20 cellular contexts compared by ENCODE assay signal in genomic region chr11:121648306-121648705, GRCh38.
"Had no signal": no experiment of that assay in that cellular context is flagged by ENCODE, and none has a peak within 500 bp of the region (broad histone marks: within the 10 kb centered on the region; RNA-seq: fewer than 3 reads in every experiment).

No MANE protein-coding gene starts in this region.

- H3K27me3 ChIP-seq: body of pancreas, gastroesophageal sphincter, hepatocyte, sigmoid colon, spleen, stomach had no signal

- H3K27me3 Mint-ChIP-seq: activated CD4-positive, alpha-beta T cell treated with anti-CD3 and anti-CD28 coated beads, Interleukin-2, amount 10 ng/mL, durations not matched to agents 24 days and 14 days; central memory CD8-positive, alpha-beta T cell; effector memory CD8-positive, alpha-beta T cell had no signal

- H3K36me3 ChIP-seq: gastroesophageal sphincter, left ventricle myocardium inferior, sigmoid colon, spleen, stomach, thoracic aorta had no signal

- H3K4me2 ChIP-seq: hepatocyte had no signal

- H3K4me3 Mint-ChIP-seq: activated CD4-positive, alpha-beta T cell treated with anti-CD3 and anti-CD28 coated beads, Interleukin-2, amount 10 ng/mL, durations not matched to agents 24 days and 14 days; activated T-cell treated with anti-CD3 and anti-CD28 coated beads, Interleukin-2, amount 50 U/mL, for 72 hours; central memory CD8-positive, alpha-beta T cell; effector memory CD8-positive, alpha-beta T cell; memory B cell; nephron progenitor cell; T-helper 2 cell treated with Interferon-gamma antibody and Interleukin-4, amounts not matched to agents 5 μg/mL and 100 μg/mL, for 36 hours had no signal

- H3K4me3 ChIP-seq: body of pancreas, gastroesophageal sphincter, hepatocyte, left ventricle myocardium inferior, sigmoid colon, spleen, stomach, thoracic aorta had no signal

- H2AFZ ChIP-seq: hepatocyte had no signal

- H3K27ac Mint-ChIP-seq: activated CD4-positive, alpha-beta T cell treated with anti-CD3 and anti-CD28 coated beads, Interleukin-2, amount 10 ng/mL, durations not matched to agents 24 days and 14 days; activated T-cell treated with anti-CD3 and anti-CD28 coated beads, Interleukin-2, amount 50 U/mL, for 72 hours; memory B cell; nephron progenitor cell; T-helper 2 cell treated with Interferon-gamma antibody and Interleukin-4, amounts not matched to agents 5 μg/mL and 100 μg/mL, for 36 hours had no signal

- H3K9me3 Mint-ChIP-seq: activated CD4-positive, alpha-beta T cell treated with anti-CD3 and anti-CD28 coated beads, Interleukin-2, amount 10 ng/mL, durations not matched to agents 24 days and 14 days; activated naive CD4-positive, alpha-beta T cell treated with anti-CD3 and anti-CD28 coated beads, Interleukin-2, amount 50 U/mL, for 72 hours; activated T-cell treated with anti-CD3 and anti-CD28 coated beads, Interleukin-2, amount 50 U/mL, for 72 hours; central memory CD8-positive, alpha-beta T cell; effector memory CD8-positive, alpha-beta T cell; memory B cell; nephron progenitor cell; T-helper 2 cell treated with Interferon-gamma antibody and Interleukin-4, amounts not matched to agents 5 μg/mL and 100 μg/mL, for 36 hours had no signal

- DNase-seq: activated CD4-positive, alpha-beta T cell treated with anti-CD3 and anti-CD28 coated beads, Interleukin-2, amount 10 ng/mL, durations not matched to agents 24 days and 14 days; activated CD4-positive, CD25-positive, alpha-beta regulatory T cell; activated CD8-positive, alpha-beta memory T cell treated with anti-CD3 and anti-CD28 coated beads, Interleukin-2, amount 50 U/mL, for 48 hours; activated gamma-delta T cell; activated T-cell treated with anti-CD3 and anti-CD28 coated beads, Interleukin-2, amount 50 U/mL, for 72 hours; body of pancreas; effector memory CD8-positive, alpha-beta T cell; erythroblast; left ventricle myocardium inferior; nephron progenitor cell; sigmoid colon; spleen; stomach had no signal

- H3K27ac ChIP-seq: body of pancreas, gastroesophageal sphincter, hepatocyte, left ventricle myocardium inferior, sigmoid colon, spleen, stomach, thoracic aorta had no signal

- H3K36me3 Mint-ChIP-seq: activated naive CD4-positive, alpha-beta T cell treated with anti-CD3 and anti-CD28 coated beads, Interleukin-2, amount 50 U/mL, for 72 hours; memory B cell had no signal

- H3K79me2 ChIP-seq: hepatocyte had no signal

- H3K9me3 ChIP-seq: body of pancreas, gastroesophageal sphincter, left ventricle myocardium inferior, sigmoid colon, spleen, stomach, thoracic aorta had no signal

- ATAC-seq: activated naive CD4-positive, alpha-beta T cell treated with anti-CD3 and anti-CD28 coated beads, Interleukin-2, amount 50 U/mL, for 72 hours; activated T-cell treated with anti-CD3 and anti-CD28 coated beads, Interleukin-2, amount 50 U/mL, for 72 hours; body of pancreas; effector memory CD8-positive, alpha-beta T cell; gastroesophageal sphincter had no signal

- H3K4me1 Mint-ChIP-seq: memory B cell had no signal

- H3K4me1 ChIP-seq: body of pancreas, left ventricle myocardium inferior, spleen had no signal
